Comparison of ENCODE assay signal across 10 cellular contexts in genomic region chr1:103239034-103239433, GRCh38.
"Had no signal": no experiment of that assay in that cellular context is flagged by ENCODE, and none has a peak within 500 bp of the region (broad histone marks: within the 10 kb centered on the region; RNA-seq: fewer than 3 reads in every experiment).

No MANE protein-coding gene starts in this region.

- H3K36me3 ChIP-seq: HAP-1 had no signal

- H3K4me1 ChIP-seq: HAP-1 had no signal

- H3K27ac Mint-ChIP-seq: GM23338, H9, HFFc6 had no signal

- DNase-seq: GM23248, GOT3, H7, H9, HCEC 1CT, HFFc6 had no signal

- ATAC-seq: GM23338, HCT116 had no signal

- FAIRE-seq: H1 had no signal

- H3K27ac ChIP-seq: GM23248 had no signal

- H3K4me3 Mint-ChIP-seq: GM23338, H9, HFFc6 had no signal

- H3K4me3 ChIP-seq: GM23248, GM23338, HAP-1 had no signal

- H3K4me1 Mint-ChIP-seq: GM23338, H9 had no signal
